Comparison of ENCODE assay signal across 10 cellular contexts in genomic region chr19:6551607-6552450, GRCh38. TPM values are rescaled to one million over a fixed set of nuclear protein-coding genes. Genes with fewer than 3 reads are reported as not detected.
A peak's percentile ranks its signal among the peaks of the same experiment; 100 is the strongest.
DNase-seq lines count a peak whose midpoint lies in the region; ATAC-seq and TF ChIP-seq lines count a peak whose summit lies in the region.
"Had no signal": no experiment of that assay in that cellular context is flagged by ENCODE, and none has a peak within 500 bp of the region (broad histone marks: within the 10 kb centered on the region; RNA-seq: fewer than 3 reads in every experiment).

No MANE protein-coding gene starts in this region.

- H3K9ac ChIP-seq in OCI-LY1 (ENCODE audit: low read length) = no peak overlapping the region; the same call in 1 of the 2 replicates
- H3K9ac ChIP-seq: KMS-11 had no signal

- no peaks in the 10 kb centered on the region for H3F3A ChIP-seq in OCI-LY1 (ENCODE audit: insufficient read depth, low read length)

- H3K4me3 Mint-ChIP-seq in natural killer cell = peak overlapping the region; percentile 17

- no peaks in the 10 kb centered on the region for H3K36me3 Mint-ChIP-seq in natural killer cell

- no peak overlapping the region for H3K27ac ChIP-seq in OCI-LY1 (ENCODE audit: low read depth, low read length, poor library complexity, severe bottlenecking)
- H3K27ac ChIP-seq: heart right ventricle, KMS-11 had no signal

- 0 out of 2 replicates have a peak overlapping the region, but pooled peaks have one; percentile 74 for H2AFZ ChIP-seq in OCI-LY1 (ENCODE audit: low read length)

- H3K4me1 Mint-ChIP-seq in natural killer cell = peaks cover 0 to 4% of the 10 kb centered on the region in 2 donors

- ATAC-seq in GM18861 (IDR thresholded peaks at IDR 0.05; ENCODE audit: unreplicated experiment) (peak; percentile 51), natural killer cell (peak; percentile 85 to 95 (median 94)), GM18873 (IDR thresholded peaks at IDR 0.05; ENCODE audit: low FRiP score, unreplicated experiment) (no peak), HG02970 (IDR thresholded peaks at IDR 0.05; ENCODE audit: low FRiP score, unreplicated experiment) (no peak), HG03025 (IDR thresholded peaks at IDR 0.05; ENCODE audit: low FRiP score, unreplicated experiment) (no peak)

- H3K27me3 ChIP-seq in OCI-LY1 (ENCODE audit: insufficient read depth, low read length) = no peaks in the 10 kb centered on the region

- TF ChIP-seq CTCF in OCI-LY1 (IDR thresholded peaks at IDR 0.05; ENCODE audit: low read length) (peak; percentile 62), natural killer cell (IDR thresholded peaks at IDR 0.05) (no peak)

- H4K20me1 ChIP-seq in OCI-LY1 (ENCODE audit: insufficient read depth, low read length) = no peaks in the 10 kb centered on the region

- intact Hi-C loops in natural killer cell (cut with micrococcal nuclease) = no loop called here

- H3K9me2 ChIP-seq in OCI-LY1 (ENCODE audit: low read depth, low read length) = no peaks in the 10 kb centered on the region

- no peak overlapping the region for H3K27ac Mint-ChIP-seq in natural killer cell

- no peaks in the 10 kb centered on the region for H3K9me3 Mint-ChIP-seq in natural killer cell

- no peaks in the 10 kb centered on the region for H3K36me3 ChIP-seq in OCI-LY1 (ENCODE audit: insufficient read depth, low read length)
- H3K36me3 ChIP-seq: heart right ventricle had no signal

- peak; percentile 20 for DNase-seq in activated T-helper 9 cell treated with anti-CD3 and anti-CD28 coated beads, Interleukin-2, amount 50 U/mL, for 16 hours (ENCODE audit: low read depth)
- DNase-seq in natural killer cell (peak; percentile 40), mucosa of gallbladder (ENCODE audit: low spot score) (no peak)

- no peaks in the 10 kb centered on the region for H3K79me2 ChIP-seq in OCI-LY1 (ENCODE audit: insufficient read depth, low read length)

- no peaks in the 10 kb centered on the region for H3K27me3 Mint-ChIP-seq in natural killer cell (ENCODE audit: low read depth in 2 of 2)

- no peak overlapping the region for H3K4me3 ChIP-seq in OCI-LY1 (ENCODE audit: low read depth, low read length, poor library complexity, severe bottlenecking)
- H3K4me3 ChIP-seq: heart right ventricle had no signal

- peak overlapping the region; percentile 47; the same call in 1 of the 2 replicates for H3K4me2 ChIP-seq in OCI-LY1 (ENCODE audit: low read length)
- H3K4me2 ChIP-seq: KMS-11 had no signal

- H3K4me1 ChIP-seq in OCI-LY1 (ENCODE audit: insufficient read depth, low read length, severe bottlenecking) = peaks cover 21% of the 10 kb centered on the region

- peaks cover 11% of the 10 kb centered on the region for H3K9me3 ChIP-seq in OCI-LY1 (ENCODE audit: low read length)

RNA-seq across cellular contexts. Expression of gene TNFSF9, which starts 21.0 kb away (rescaled TPM):
- total RNA-seq in natural killer cell (1 to 10 TPM; 3.3 to 6.0 (median 5.6) TPM), mucosa of gallbladder (1.2 TPM)

RNA-seq across cellular contexts. Expression of gene CD70, which starts 39.1 kb away (rescaled TPM):
- total RNA-seq in natural killer cell (1 to 10 TPM in 2 of 3 donors, under 1 TPM in 1; 0.52 to 1.2 (median 1.2) TPM), mucosa of gallbladder (not detected)

RNA-seq across cellular contexts. Expression of gene TUBB4A, which starts 49.7 kb away (rescaled TPM):
- 1 to 10 TPM in 2 of 3 donors, under 1 TPM in 1; 0.40 to 2.6 (median 1.8) TPM for total RNA-seq in natural killer cell
- 1.8 TPM for total RNA-seq in mucosa of gallbladder

Comparison
In these comparisons a context has a peak if more than half of its experiments do, and no peak if none do; other contexts are left out.
1. ATAC-seq: peak in GM18861 (single experiment) and natural killer cell (3 of 3); none in GM18873 (single experiment), HG02970 (single experiment) and HG03025 (single experiment).